In the genomic region with DNA sequence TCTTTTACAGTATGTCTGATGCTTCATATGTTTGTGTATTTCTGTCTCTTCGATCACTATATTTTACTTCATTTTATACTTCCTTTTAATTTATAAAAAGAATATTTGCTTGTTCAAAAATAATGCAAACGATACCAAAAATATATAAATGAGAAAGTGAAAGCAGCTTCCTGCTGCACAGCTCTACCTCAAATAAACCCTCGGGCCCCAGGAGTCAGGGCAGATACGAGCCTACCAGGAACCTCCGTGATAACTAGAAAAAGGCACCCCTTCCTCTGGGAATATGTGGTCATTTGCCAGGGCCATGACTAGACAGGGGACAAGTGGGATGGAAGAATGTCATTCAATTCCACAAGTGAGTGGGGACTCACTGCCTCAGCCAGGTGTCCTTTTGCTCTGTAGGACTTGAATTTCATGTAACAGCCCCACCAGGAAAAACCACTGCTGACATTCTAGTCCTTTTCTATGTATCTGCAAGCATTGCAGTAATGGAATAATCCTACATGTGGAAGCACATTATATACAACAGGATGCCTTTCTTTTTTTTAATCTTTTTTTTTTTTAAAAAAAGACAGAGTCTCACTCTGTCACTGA, we compare ENCODE assay signal across 18 cellular contexts.
DNase-seq lines count a peak whose midpoint lies in the region; ATAC-seq and TF ChIP-seq lines count a peak whose summit lies in the region.
"Had no signal": no experiment of that assay in that cellular context is flagged by ENCODE, and none has a peak within 500 bp of the region (broad histone marks: within the 10 kb centered on the region; RNA-seq: fewer than 3 reads in every experiment).

No MANE protein-coding gene starts in this region.

- no peak for TF ChIP-seq CTCF in CD8-positive, alpha-beta T cell (IDR thresholded peaks at IDR 0.05)
- TF ChIP-seq CTCF in spleen (IDR thresholded peaks at IDR 0.05 in 8 of 11, conservative IDR thresholded peaks at IDR 0.05 in 3 of 11) = no peak

- DNase-seq in CD8-positive, alpha-beta T cell = no peak
- no peak for DNase-seq in NAMALWA (ENCODE audit: low spot score)
- DNase-seq in spleen = no peak
- no peak for DNase-seq in Kasumi-1 (lab: John Stamatoyannopoulos, UW)
- DNase-seq in right cardiac atrium = no peak
- DNase-seq: activated CD8-positive, alpha-beta memory T cell treated with anti-CD3 and anti-CD28 coated beads for 24 hours; activated gamma-delta T cell; H7; KG1; kidney; NCI-H1436 treated with DMSO at 0.1 percent for 48 hours; NCI-H510A; OCI-M1; uterus had no signal

- no peaks in the 10 kb centered on the region for H3K9me3 ChIP-seq in CD8-positive, alpha-beta T cell (ENCODE audit: low read length)
- H3K9me3 ChIP-seq in spleen = no peaks in the 10 kb centered on the region
- H3K9me3 ChIP-seq in right cardiac atrium (ENCODE audit: control insufficient read depth, low read length) = no peaks in the 10 kb centered on the region
- H3K9me3 ChIP-seq: A549, uterus had no signal

- peaks cover 69% of the 10 kb centered on the region for H3K36me3 Mint-ChIP-seq in CD8-positive, alpha-beta T cell

- POLR2A ChIA-PET in CD8-positive, alpha-beta T cell (lab: Charles Lee) = no interaction called here

- no peak for TF ChIP-seq POLR2A in spleen (IDR thresholded peaks at IDR 0.05)

- intact Hi-C loops in CD8-positive, alpha-beta T cell (cut with DNase I, micrococcal nuclease) = no loop called here
- intact Hi-C loops in spleen (cut with DNase I; ENCODE audit: low total_unique reads) (no loop called here), right cardiac atrium (cut with DNase I) (no loop called here)

- H3K27ac Mint-ChIP-seq in CD8-positive, alpha-beta T cell = peak overlapping the region; percentile 5

- no peak overlapping the region for H3K27ac ChIP-seq in CD8-positive, alpha-beta T cell (ENCODE audit: low read depth, low read length)
- H3K27ac ChIP-seq in spleen (no peak overlapping the region), right cardiac atrium (ENCODE audit: low read length) (no peak overlapping the region)
- H3K27ac ChIP-seq: A549, uterus had no signal

- CTCF ChIA-PET in CD8-positive, alpha-beta T cell (lab: Charles Lee) = no interaction called here

- H3K36me3 ChIP-seq in CD8-positive, alpha-beta T cell (ENCODE audit: insufficient read depth, low read length) = peaks cover 16% of the 10 kb centered on the region
- H3K36me3 ChIP-seq in spleen = peaks cover 0 to 86% (median 39%) of the 10 kb centered on the region in 6 donors
- H3K36me3 ChIP-seq: uterus had no signal

- ATAC-seq in CD8-positive, alpha-beta T cell = no peak
- ATAC-seq in GM18870 (IDR thresholded peaks at IDR 0.05; ENCODE audit: unreplicated experiment) (peak; percentile 49), HG02610 (IDR thresholded peaks at IDR 0.05; ENCODE audit: unreplicated experiment) (peak; percentile 75), HG03442 (IDR thresholded peaks at IDR 0.05; ENCODE audit: unreplicated experiment) (peak; percentile 74), right cardiac atrium (no peak)
- ATAC-seq: A549 had no signal

- no peaks in the 10 kb centered on the region for H3K4me1 Mint-ChIP-seq in CD8-positive, alpha-beta T cell (ENCODE audit: low read depth)

- 58 to 76% (median 67%) methylated on average over 5 of the region's 5 CpGs for WGBS in spleen, 5 donors
- 89% methylated on average over 5 of the region's 5 CpGs for WGBS in right cardiac atrium

- H3K27me3 Mint-ChIP-seq in CD8-positive, alpha-beta T cell (ENCODE audit: low read depth) = no peaks in the 10 kb centered on the region

- H3K4me1 ChIP-seq in CD8-positive, alpha-beta T cell (ENCODE audit: insufficient read depth, low read length) = no peaks in the 10 kb centered on the region
- peaks cover 0 to 5% (median 0%) of the 10 kb centered on the region in 6 donors for H3K4me1 ChIP-seq in spleen
- no peaks in the 10 kb centered on the region for H3K4me1 ChIP-seq in right cardiac atrium (ENCODE audit: control insufficient read depth, insufficient read depth, low read length)
- H3K4me1 ChIP-seq: A549, uterus had no signal

- H3K4me3 ChIP-seq in CD8-positive, alpha-beta T cell (ENCODE audit: low read depth, low read length) = no peak overlapping the region
- H3K4me3 ChIP-seq in spleen (no peak overlapping the region), right cardiac atrium (ENCODE audit: low read length) (no peak overlapping the region)
- H3K4me3 ChIP-seq: A549, uterus had no signal

- H3K4me3 Mint-ChIP-seq in CD8-positive, alpha-beta T cell = no peak overlapping the region

- no peaks in the 10 kb centered on the region for H3K9me3 Mint-ChIP-seq in CD8-positive, alpha-beta T cell

- no peaks in the 10 kb centered on the region for H3K27me3 ChIP-seq in CD8-positive, alpha-beta T cell (ENCODE audit: insufficient read depth, low read length)
- no peaks in the 10 kb centered on the region for H3K27me3 ChIP-seq in spleen (replicated peaks in 1 of 7)
- no peaks in the 10 kb centered on the region for H3K27me3 ChIP-seq in right cardiac atrium (ENCODE audit: control insufficient read depth, insufficient read depth)
- H3K27me3 ChIP-seq: uterus had no signal

Comparison
In these comparisons a context has a peak if more than half of its experiments do, and no peak if none do; other contexts are left out.
1. ATAC-seq: peak in GM18870 (single experiment), HG02610 (single experiment) and HG03442 (single experiment); none in CD8-positive, alpha-beta T cell (single experiment) and right cardiac atrium (0 of 2).